Comparison of ENCODE assay signal across 1 cellular context in the genomic region with DNA sequence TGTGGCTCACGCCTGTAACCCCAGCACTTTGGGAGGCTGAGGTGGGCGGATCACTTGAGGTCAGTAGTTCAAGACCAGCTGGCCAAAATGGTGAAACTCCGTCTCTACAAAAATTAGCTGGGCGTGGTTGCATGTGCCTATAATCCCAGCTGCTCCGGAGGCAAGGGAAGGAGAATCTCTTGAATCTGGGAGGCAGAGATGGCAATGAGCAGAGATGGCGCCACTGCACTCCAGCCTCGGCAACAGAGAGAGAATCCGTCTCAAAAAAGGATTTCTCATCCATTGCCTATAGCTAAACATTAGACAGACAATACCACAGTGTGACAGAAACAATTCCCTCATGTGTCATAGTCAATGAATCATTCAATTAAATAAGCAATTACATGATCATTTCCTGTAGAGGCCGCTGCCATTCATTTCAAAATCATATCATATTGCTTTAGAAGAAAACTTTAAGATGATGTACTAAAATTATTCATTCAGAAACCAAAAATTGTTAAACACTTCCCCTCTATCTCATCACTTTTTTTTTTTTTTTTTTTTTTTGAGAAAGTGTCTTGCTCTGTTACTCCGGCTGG.
TF ChIP-seq lines count a peak whose summit lies in the region.

No MANE protein-coding gene starts in this region.

TF ChIP-seq in HCT116, 20 proteins besides CTCF, POLR2A, EP300 and RAD21 (continued from another document):
- TF ChIP-seq, protein P1, sequence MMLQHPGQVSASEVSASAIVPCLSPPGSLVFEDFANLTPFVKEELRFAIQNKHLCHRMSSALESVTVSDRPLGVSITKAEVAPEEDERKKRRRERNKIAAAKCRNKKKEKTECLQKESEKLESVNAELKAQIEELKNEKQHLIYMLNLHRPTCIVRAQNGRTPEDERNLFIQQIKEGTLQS (IDR thresholded peaks at IDR 0.05) = no peak
- TF ChIP-seq POLR2AphosphoS5 (IDR thresholded peaks at IDR 0.05; ENCODE audit: low read depth, low read length) (no peak), EGR1 (IDR thresholded peaks at IDR 0.05; ENCODE audit: low read depth) (no peak), EZH2phosphoT487 (IDR thresholded peaks at IDR 0.05; ENCODE audit: borderline replicate concordance) (no peak), FOSL1 (IDR thresholded peaks at IDR 0.05; ENCODE audit: low read depth) (no peak), CEBPB (IDR thresholded peaks at IDR 0.05; ENCODE audit: low read depth) (no peak), SIN3A (IDR thresholded peaks at IDR 0.05; ENCODE audit: low read depth) (no peak), TCF7L2 (IDR thresholded peaks at IDR 0.05; ENCODE audit: borderline replicate concordance, extremely low read depth, insufficient read depth, insufficient read length) (no peak), SP1 (IDR thresholded peaks at IDR 0.05; ENCODE audit: low read depth) (no peak), EZH2 (IDR thresholded peaks at IDR 0.05) (no peak)
- TF ChIP-seq, protein P2, sequence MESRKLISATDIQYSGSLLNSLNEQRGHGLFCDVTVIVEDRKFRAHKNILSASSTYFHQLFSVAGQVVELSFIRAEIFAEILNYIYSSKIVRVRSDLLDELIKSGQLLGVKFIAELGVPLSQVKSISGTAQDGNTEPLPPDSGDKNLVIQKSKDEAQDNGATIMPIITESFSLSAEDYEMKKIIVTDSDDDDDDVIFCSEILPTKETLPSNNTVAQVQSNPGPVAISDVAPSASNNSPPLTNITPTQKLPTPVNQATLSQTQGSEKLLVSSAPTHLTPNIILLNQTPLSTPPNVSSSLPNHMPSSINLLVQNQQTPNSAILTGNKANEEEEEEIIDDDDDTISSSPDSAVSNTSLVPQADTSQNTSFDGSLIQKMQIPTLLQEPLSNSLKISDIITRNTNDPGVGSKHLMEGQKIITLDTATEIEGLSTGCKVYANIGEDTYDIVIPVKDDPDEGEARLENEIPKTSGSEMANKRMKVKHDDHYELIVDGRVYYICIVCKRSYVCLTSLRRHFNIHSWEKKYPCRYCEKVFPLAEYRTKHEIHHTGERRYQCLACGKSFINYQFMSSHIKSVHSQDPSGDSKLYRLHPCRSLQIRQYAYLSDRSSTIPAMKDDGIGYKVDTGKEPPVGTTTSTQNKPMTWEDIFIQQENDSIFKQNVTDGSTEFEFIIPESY (IDR thresholded peaks at IDR 0.05; ENCODE audit: extremely low read depth, insufficient replicate concordance, low read length) = no peak
- TF ChIP-seq, protein P3, sequence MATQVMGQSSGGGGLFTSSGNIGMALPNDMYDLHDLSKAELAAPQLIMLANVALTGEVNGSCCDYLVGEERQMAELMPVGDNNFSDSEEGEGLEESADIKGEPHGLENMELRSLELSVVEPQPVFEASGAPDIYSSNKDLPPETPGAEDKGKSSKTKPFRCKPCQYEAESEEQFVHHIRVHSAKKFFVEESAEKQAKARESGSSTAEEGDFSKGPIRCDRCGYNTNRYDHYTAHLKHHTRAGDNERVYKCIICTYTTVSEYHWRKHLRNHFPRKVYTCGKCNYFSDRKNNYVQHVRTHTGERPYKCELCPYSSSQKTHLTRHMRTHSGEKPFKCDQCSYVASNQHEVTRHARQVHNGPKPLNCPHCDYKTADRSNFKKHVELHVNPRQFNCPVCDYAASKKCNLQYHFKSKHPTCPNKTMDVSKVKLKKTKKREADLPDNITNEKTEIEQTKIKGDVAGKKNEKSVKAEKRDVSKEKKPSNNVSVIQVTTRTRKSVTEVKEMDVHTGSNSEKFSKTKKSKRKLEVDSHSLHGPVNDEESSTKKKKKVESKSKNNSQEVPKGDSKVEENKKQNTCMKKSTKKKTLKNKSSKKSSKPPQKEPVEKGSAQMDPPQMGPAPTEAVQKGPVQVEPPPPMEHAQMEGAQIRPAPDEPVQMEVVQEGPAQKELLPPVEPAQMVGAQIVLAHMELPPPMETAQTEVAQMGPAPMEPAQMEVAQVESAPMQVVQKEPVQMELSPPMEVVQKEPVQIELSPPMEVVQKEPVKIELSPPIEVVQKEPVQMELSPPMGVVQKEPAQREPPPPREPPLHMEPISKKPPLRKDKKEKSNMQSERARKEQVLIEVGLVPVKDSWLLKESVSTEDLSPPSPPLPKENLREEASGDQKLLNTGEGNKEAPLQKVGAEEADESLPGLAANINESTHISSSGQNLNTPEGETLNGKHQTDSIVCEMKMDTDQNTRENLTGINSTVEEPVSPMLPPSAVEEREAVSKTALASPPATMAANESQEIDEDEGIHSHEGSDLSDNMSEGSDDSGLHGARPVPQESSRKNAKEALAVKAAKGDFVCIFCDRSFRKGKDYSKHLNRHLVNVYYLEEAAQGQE (IDR thresholded peaks at IDR 0.05; ENCODE audit: low read depth) = no peak
